In the genomic region with DNA sequence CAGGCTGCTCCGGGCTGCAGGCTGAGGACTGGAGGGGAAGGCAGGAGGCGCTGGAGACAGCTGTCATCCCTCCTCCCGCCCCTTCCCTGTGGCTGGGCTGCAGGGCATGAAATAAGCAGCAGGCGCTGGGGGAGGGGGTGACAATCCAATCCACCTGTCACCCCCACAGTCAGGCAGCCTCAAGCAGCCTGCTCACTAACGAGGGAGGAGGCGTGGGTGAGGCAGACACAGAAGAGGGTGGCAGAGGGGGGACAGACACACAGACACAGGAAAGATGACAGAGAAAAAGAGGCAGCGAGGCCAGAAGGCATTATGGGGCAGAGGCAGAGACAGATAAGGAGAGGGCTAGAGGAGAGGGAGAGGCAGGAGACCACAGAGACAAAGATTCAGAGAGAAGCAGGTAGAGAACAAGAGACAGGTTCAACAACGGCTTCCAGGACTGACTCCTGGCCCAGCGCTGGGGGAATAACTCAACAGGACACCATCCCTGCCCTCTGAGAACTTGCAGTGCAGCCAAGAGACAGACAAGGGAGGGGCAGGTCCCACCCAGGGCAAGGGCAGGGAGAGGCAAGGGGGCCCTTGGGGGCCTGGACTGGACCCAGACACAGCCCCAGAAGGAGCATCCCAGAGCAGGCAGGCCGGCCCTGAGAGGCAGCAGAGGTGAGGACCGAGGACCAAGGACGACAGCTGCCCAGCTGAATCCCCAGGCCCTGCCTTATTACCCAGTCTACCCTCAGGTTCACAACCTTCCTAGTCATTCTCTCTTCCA, we compare ENCODE assay signal across 2 cellular contexts.
A peak's percentile ranks its signal among the peaks of the same experiment; 100 is the strongest.
TF ChIP-seq lines count a peak whose summit lies in the region.

No MANE protein-coding gene starts in this region.

TF ChIP-seq in GM23338, 12 proteins besides CTCF, POLR2A, EP300 and RAD21 (continued from another document):
- TF ChIP-seq ZNF462 (CRISPR knock-in tag; IDR thresholded peaks at IDR 0.05), result no peak
- no peak for TF ChIP-seq NANOG (IDR thresholded peaks at IDR 0.05; ENCODE audit: borderline replicate concordance)
- TF ChIP-seq EZH2phosphoT487 (IDR thresholded peaks at IDR 0.05; ENCODE audit: unreplicated experiment), result no peak
- no peak for TF ChIP-seq ZNF331 (CRISPR knock-in tag; IDR thresholded peaks at IDR 0.05; ENCODE audit: low read depth)

TF ChIP-seq in neural cell, 6 proteins besides CTCF, POLR2A, EP300 and RAD21 (continued from another document):
- TF ChIP-seq, protein P1, sequence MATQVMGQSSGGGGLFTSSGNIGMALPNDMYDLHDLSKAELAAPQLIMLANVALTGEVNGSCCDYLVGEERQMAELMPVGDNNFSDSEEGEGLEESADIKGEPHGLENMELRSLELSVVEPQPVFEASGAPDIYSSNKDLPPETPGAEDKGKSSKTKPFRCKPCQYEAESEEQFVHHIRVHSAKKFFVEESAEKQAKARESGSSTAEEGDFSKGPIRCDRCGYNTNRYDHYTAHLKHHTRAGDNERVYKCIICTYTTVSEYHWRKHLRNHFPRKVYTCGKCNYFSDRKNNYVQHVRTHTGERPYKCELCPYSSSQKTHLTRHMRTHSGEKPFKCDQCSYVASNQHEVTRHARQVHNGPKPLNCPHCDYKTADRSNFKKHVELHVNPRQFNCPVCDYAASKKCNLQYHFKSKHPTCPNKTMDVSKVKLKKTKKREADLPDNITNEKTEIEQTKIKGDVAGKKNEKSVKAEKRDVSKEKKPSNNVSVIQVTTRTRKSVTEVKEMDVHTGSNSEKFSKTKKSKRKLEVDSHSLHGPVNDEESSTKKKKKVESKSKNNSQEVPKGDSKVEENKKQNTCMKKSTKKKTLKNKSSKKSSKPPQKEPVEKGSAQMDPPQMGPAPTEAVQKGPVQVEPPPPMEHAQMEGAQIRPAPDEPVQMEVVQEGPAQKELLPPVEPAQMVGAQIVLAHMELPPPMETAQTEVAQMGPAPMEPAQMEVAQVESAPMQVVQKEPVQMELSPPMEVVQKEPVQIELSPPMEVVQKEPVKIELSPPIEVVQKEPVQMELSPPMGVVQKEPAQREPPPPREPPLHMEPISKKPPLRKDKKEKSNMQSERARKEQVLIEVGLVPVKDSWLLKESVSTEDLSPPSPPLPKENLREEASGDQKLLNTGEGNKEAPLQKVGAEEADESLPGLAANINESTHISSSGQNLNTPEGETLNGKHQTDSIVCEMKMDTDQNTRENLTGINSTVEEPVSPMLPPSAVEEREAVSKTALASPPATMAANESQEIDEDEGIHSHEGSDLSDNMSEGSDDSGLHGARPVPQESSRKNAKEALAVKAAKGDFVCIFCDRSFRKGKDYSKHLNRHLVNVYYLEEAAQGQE (IDR thresholded peaks at IDR 0.05; ENCODE audit: borderline replicate concordance), result peak; percentile 58
